In the genomic region with DNA sequence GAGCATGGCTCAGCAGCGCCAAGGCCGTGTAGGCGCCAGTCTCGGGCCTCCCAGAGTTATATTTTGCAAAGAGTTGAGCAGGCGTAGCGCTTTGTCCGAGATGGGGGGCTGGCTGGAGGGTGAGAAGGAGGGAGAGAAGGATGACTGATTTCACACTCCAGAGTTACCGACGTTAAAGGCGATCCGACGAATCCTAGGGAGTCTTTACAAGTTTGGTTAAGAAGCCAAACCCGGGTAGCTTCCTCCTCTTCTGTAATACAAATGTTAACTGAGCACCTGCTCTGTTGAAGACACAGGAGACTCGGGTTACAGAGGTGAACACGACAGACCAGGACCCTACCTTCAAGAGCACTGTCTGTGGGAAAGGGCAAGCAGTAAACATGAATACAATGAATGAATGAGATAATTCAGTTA, we compare ENCODE assay signal across 8 cellular contexts. TPM values are rescaled to one million over a fixed set of nuclear protein-coding genes. Genes with fewer than 3 reads are reported as not detected.
A peak's percentile ranks its signal among the peaks of the same experiment; 100 is the strongest.
DNase-seq lines count a peak whose midpoint lies in the region; ATAC-seq and TF ChIP-seq lines count a peak whose summit lies in the region.

No MANE protein-coding gene starts in this region.

- no peak for TF ChIP-seq RAD21 in neural cell (conservative IDR thresholded peaks at IDR 0.05)

- peak in 1 of 5 donors; percentile 50 for DNase-seq in CD4-positive, alpha-beta memory T cell
- DNase-seq in choroid plexus epithelial cell (ENCODE audit: low read depth) (no peak), kidney tubule cell (ENCODE audit: low spot score) (no peak), NCI-H1417 (lab: John Stamatoyannopoulos, UW) (no peak)

- peak overlapping the region; percentile 55 to 92 for H3K4me3 ChIP-seq in CD4-positive, alpha-beta memory T cell (ENCODE audit: low read length in 2 of 2)
- H3K4me3 ChIP-seq in KMS-11 (IDR thresholded peaks at IDR 0.05; ENCODE audit: insufficient read depth, low read depth, low read length) (no peak overlapping the region), choroid plexus epithelial cell (ENCODE audit: low read depth, low read length) (peak overlapping the region; percentile 87), neural cell (ENCODE audit: low read length) (peak overlapping the region; percentile 96)

- no peak for TF ChIP-seq EP300 in neural cell (conservative IDR thresholded peaks at IDR 0.05; ENCODE audit: poor library complexity, severe bottlenecking)

- ATAC-seq in GM18858 (IDR thresholded peaks at IDR 0.05; ENCODE audit: unreplicated experiment) (no peak), HG03342 (IDR thresholded peaks at IDR 0.05; ENCODE audit: unreplicated experiment) (no peak)

- POLR2A ChIA-PET in CD4-positive, alpha-beta memory T cell (lab: Charles Lee; ENCODE audit: partially characterized antibody), result interaction anchor here (0.6 to 13.8 kb wide), 44 partner anchors 7 to 705 kb away, joined by 3 to 398 read pairs (median 8); a partner anchor contains a TSS

- H3F3A ChIP-seq in neural cell (ENCODE audit: insufficient read depth, low read length, poor library complexity, severe bottlenecking), result no peaks in the 10 kb centered on the region

- TF ChIP-seq CTCF in KMS-11 (conservative IDR thresholded peaks at IDR 0.05; ENCODE audit: low read depth, low read length) (no peak), choroid plexus epithelial cell (conservative IDR thresholded peaks at IDR 0.05; ENCODE audit: low read depth, low read length) (no peak), neural cell (IDR thresholded peaks at IDR 0.05; ENCODE audit: poor library complexity, severe bottlenecking) (no peak)

- H3K27ac Mint-ChIP-seq in CD4-positive, alpha-beta memory T cell, result peak overlapping the region; percentile 99 to 100 (median 100)

- H3K9me3 Mint-ChIP-seq in CD4-positive, alpha-beta memory T cell, result peaks cover 0 to 9% (median 0%) of the 10 kb centered on the region in 8 donors

- H3K36me3 ChIP-seq in CD4-positive, alpha-beta memory T cell (ENCODE audit: insufficient read depth, low read length), result no peaks in the 10 kb centered on the region
- H3K36me3 ChIP-seq in KMS-11 (ENCODE audit: insufficient read depth) (no peaks in the 10 kb centered on the region), neural cell (ENCODE audit: insufficient read depth, low read length) (no peaks in the 10 kb centered on the region)

- H3K4me2 ChIP-seq in KMS-11 (no peak overlapping the region), neural cell (ENCODE audit: low read length) (peak overlapping the region; percentile 85)

- peaks cover 61% of the 10 kb centered on the region for H3K4me1 ChIP-seq in CD4-positive, alpha-beta memory T cell (ENCODE audit: insufficient read depth, low read length)
- no peaks in the 10 kb centered on the region for H3K4me1 ChIP-seq in KMS-11 (ENCODE audit: low read depth, poor library complexity, severe bottlenecking)

- CTCF ChIA-PET in CD4-positive, alpha-beta memory T cell (lab: Charles Lee; ENCODE audit: partially characterized antibody), result interaction anchor here (0.7 to 5.7 kb wide), 6 partner anchors 9 to 130 kb away, joined by 3 to 52 read pairs (median 8); a partner anchor contains a TSS

- H4K20me1 ChIP-seq in KMS-11 (ENCODE audit: insufficient read depth) (no peaks in the 10 kb centered on the region), neural cell (ENCODE audit: insufficient read depth) (no peaks in the 10 kb centered on the region)

- peaks cover 52 to 92% (median 69%) of the 10 kb centered on the region in 4 donors for H3K4me1 Mint-ChIP-seq in CD4-positive, alpha-beta memory T cell

- peaks cover 0 to 44% of the 10 kb centered on the region in 2 donors for H3K36me3 Mint-ChIP-seq in CD4-positive, alpha-beta memory T cell

- intact Hi-C loops in CD4-positive, alpha-beta memory T cell (cut with micrococcal nuclease), result loop anchor here (1.0 to 2.0 kb wide), 11 partner anchors 30 to 270 kb away; a partner anchor contains a TSS

- peak overlapping the region; percentile 96 to 100 (median 98) for H3K4me3 Mint-ChIP-seq in CD4-positive, alpha-beta memory T cell

- no peak overlapping the region for H2AFZ ChIP-seq in KMS-11 (ENCODE audit: low read depth)
- H2AFZ ChIP-seq in neural cell (ENCODE audit: low read depth, low read length), result peak overlapping the region; percentile 33

- no peaks in the 10 kb centered on the region for H3K27me3 Mint-ChIP-seq in CD4-positive, alpha-beta memory T cell

- no peaks in the 10 kb centered on the region for H3K27me3 ChIP-seq in CD4-positive, alpha-beta memory T cell (ENCODE audit: insufficient read depth, low read length)
- H3K27me3 ChIP-seq in KMS-11 (ENCODE audit: insufficient read depth, low read depth) (no peaks in the 10 kb centered on the region), neural cell (ENCODE audit: insufficient read depth, low read depth, low read length) (no peaks in the 10 kb centered on the region)

- no peaks in the 10 kb centered on the region for H3K9me2 ChIP-seq in neural cell (ENCODE audit: insufficient read depth, low read length)

- peaks cover 27% of the 10 kb centered on the region for H3K79me2 ChIP-seq in KMS-11 (ENCODE audit: insufficient read depth, low read depth)
- H3K79me2 ChIP-seq in neural cell (replicated peaks; ENCODE audit: insufficient read depth, low read length), result peaks cover 58% of the 10 kb centered on the region

- peak overlapping the region; percentile 99 for H3K27ac ChIP-seq in CD4-positive, alpha-beta memory T cell (ENCODE audit: low read depth, low read length)
- no peak overlapping the region for H3K27ac ChIP-seq in KMS-11
- H3K27ac ChIP-seq in neural cell (ENCODE audit: low read length), result peak overlapping the region; percentile 100

- H3K9me3 ChIP-seq in CD4-positive, alpha-beta memory T cell (ENCODE audit: control insufficient read depth in 1 of 2, low read length in 2 of 2), result no peaks in the 10 kb centered on the region
- H3K9me3 ChIP-seq in neural cell (ENCODE audit: low read length), result no peaks in the 10 kb centered on the region

- H3K9ac ChIP-seq in KMS-11, result peak overlapping the region; percentile 12; the same call in 1 of the 2 replicates
- H3K9ac ChIP-seq in neural cell (ENCODE audit: low read length), result peak overlapping the region; percentile 98

TF ChIP-seq in neural cell, 6 proteins besides CTCF, POLR2A, EP300 and RAD21:
- TF ChIP-seq, protein P1, sequence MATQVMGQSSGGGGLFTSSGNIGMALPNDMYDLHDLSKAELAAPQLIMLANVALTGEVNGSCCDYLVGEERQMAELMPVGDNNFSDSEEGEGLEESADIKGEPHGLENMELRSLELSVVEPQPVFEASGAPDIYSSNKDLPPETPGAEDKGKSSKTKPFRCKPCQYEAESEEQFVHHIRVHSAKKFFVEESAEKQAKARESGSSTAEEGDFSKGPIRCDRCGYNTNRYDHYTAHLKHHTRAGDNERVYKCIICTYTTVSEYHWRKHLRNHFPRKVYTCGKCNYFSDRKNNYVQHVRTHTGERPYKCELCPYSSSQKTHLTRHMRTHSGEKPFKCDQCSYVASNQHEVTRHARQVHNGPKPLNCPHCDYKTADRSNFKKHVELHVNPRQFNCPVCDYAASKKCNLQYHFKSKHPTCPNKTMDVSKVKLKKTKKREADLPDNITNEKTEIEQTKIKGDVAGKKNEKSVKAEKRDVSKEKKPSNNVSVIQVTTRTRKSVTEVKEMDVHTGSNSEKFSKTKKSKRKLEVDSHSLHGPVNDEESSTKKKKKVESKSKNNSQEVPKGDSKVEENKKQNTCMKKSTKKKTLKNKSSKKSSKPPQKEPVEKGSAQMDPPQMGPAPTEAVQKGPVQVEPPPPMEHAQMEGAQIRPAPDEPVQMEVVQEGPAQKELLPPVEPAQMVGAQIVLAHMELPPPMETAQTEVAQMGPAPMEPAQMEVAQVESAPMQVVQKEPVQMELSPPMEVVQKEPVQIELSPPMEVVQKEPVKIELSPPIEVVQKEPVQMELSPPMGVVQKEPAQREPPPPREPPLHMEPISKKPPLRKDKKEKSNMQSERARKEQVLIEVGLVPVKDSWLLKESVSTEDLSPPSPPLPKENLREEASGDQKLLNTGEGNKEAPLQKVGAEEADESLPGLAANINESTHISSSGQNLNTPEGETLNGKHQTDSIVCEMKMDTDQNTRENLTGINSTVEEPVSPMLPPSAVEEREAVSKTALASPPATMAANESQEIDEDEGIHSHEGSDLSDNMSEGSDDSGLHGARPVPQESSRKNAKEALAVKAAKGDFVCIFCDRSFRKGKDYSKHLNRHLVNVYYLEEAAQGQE (IDR thresholded peaks at IDR 0.05; ENCODE audit: borderline replicate concordance), result no peak
- TF ChIP-seq POLR2AphosphoS5 (IDR thresholded peaks at IDR 0.05) (no peak), TAF1 (IDR thresholded peaks at IDR 0.05; ENCODE audit: low read depth) (no peak), MXI1 (conservative IDR thresholded peaks at IDR 0.05; ENCODE audit: poor library complexity, severe bottlenecking) (no peak), EZH2 (IDR thresholded peaks at IDR 0.05; ENCODE audit: borderline replicate concordance, insufficient read depth, low read length, poor library complexity, severe bottlenecking) (no peak), SMC3 (conservative IDR thresholded peaks at IDR 0.05; ENCODE audit: poor library complexity) (no peak)
TF ChIP-seq in neural cell: peak in this region for 0.

RNA-seq across cellular contexts. Expression of a gene that starts 0.8 kb away (rescaled TPM):
- 100 to 1,000 TPM; 178 to 191 TPM for total RNA-seq in CD4-positive, alpha-beta memory T cell
- 10 to 100 TPM in 1 of 2 donors, 1 to 10 TPM in 1; 8.6 to 76.2 TPM for polyA plus RNA-seq in CD4-positive, alpha-beta memory T cell
- 9.1 and 22.6 TPM in 2 replicates for polyA plus RNA-seq in neural cell
- polyA minus RNA-seq in neural cell, result 84.6 and 86.7 TPM in 2 replicates

RNA-seq across cellular contexts. Expression of a gene that starts 3.7 kb away (rescaled TPM):
- total RNA-seq in CD4-positive, alpha-beta memory T cell, result not detected
- polyA plus RNA-seq in CD4-positive, alpha-beta memory T cell, result not detected
- polyA plus RNA-seq in neural cell, result not detected in 2 replicates
- polyA minus RNA-seq in neural cell, result not detected in 2 replicates

RNA-seq across cellular contexts. Expression of a gene that starts 5.5 kb away (rescaled TPM):
- total RNA-seq in CD4-positive, alpha-beta memory T cell, result 10 to 100 TPM; 75.2 to 75.7 TPM
- 10 to 100 TPM in 1 of 2 donors, 1 to 10 TPM in 1; 4.6 to 21.2 TPM for polyA plus RNA-seq in CD4-positive, alpha-beta memory T cell
- polyA plus RNA-seq in neural cell, result 8.0 and 9.2 TPM in 2 replicates
- 19.2 and 20.3 TPM in 2 replicates for polyA minus RNA-seq in neural cell

RNA-seq across cellular contexts. Expression of a gene that starts 40.1 kb away (rescaled TPM):
- 1 to 10 TPM; 9.1 to 9.5 TPM for total RNA-seq in CD4-positive, alpha-beta memory T cell
- polyA plus RNA-seq in CD4-positive, alpha-beta memory T cell, result 10 to 100 TPM; 24.1 to 29.2 TPM
- polyA plus RNA-seq in neural cell, result 17.9 and 18.2 TPM in 2 replicates
- polyA minus RNA-seq in neural cell, result 8.8 and 10.3 TPM in 2 replicates

RNA-seq across cellular contexts. Expression of a gene that starts 45.7 kb away (rescaled TPM):
- 1 to 10 TPM; 2.7 to 3.3 TPM for total RNA-seq in CD4-positive, alpha-beta memory T cell
- polyA plus RNA-seq in CD4-positive, alpha-beta memory T cell, result under 1 TPM in 1 of 2 donors, not detected in 1; 0.14 TPM
- polyA plus RNA-seq in neural cell, result 15.8 and 16.4 TPM in 2 replicates
- polyA minus RNA-seq in neural cell, result 16.1 and 16.8 TPM in 2 replicates
